In genomic region chr2:63814114-63814513, GRCh38 we compare ENCODE assay signal across 2 cellular contexts.
TF ChIP-seq lines count a peak whose summit lies in the region.

No MANE protein-coding gene starts in this region.

TF ChIP-seq in IMR-90, 13 proteins besides CTCF, POLR2A, EP300 and RAD21:
- TF ChIP-seq RFX5 (IDR thresholded peaks at IDR 0.05; ENCODE audit: low read depth, low read length), result no peak
- TF ChIP-seq BHLHE40 (IDR thresholded peaks at IDR 0.05; ENCODE audit: low read depth, low read length), result no peak
- TF ChIP-seq CHD1 (IDR thresholded peaks at IDR 0.05; ENCODE audit: low read depth, low read length), result no peak
- no peak for TF ChIP-seq MXI1 (IDR thresholded peaks at IDR 0.05; ENCODE audit: borderline replicate concordance, low read depth, low read length)
- TF ChIP-seq FOS (IDR thresholded peaks at IDR 0.05; ENCODE audit: low read depth, low read length), result no peak
- TF ChIP-seq MAZ (IDR thresholded peaks at IDR 0.05; ENCODE audit: borderline replicate concordance, low read depth, low read length), result no peak
- TF ChIP-seq CEBPB (IDR thresholded peaks at IDR 0.05; ENCODE audit: low read depth, low read length), result no peak
- TF ChIP-seq SMC3 (IDR thresholded peaks at IDR 0.05; ENCODE audit: low read depth, low read length), result no peak
- TF ChIP-seq RCOR1 (IDR thresholded peaks at IDR 0.05; ENCODE audit: insufficient replicate concordance, low read length), result no peak
- TF ChIP-seq NFE2L2 (IDR thresholded peaks at IDR 0.05; ENCODE audit: low read depth, low read length), result no peak
- no peak for TF ChIP-seq USF2 (IDR thresholded peaks at IDR 0.05; ENCODE audit: low read depth, low read length)
- no peak for TF ChIP-seq ELK1 (IDR thresholded peaks at IDR 0.05; ENCODE audit: borderline replicate concordance, low read depth, low read length)
- no peak for TF ChIP-seq MAFK (IDR thresholded peaks at IDR 0.05; ENCODE audit: low read depth, low read length)

TF ChIP-seq in endothelial cell of umbilical vein, 7 proteins besides CTCF, POLR2A, EP300 and RAD21:
- TF ChIP-seq FOS (IDR thresholded peaks at IDR 0.05; ENCODE audit: borderline replicate concordance, insufficient read depth, low read length) (peak; percentile 47), MYC (IDR thresholded peaks at IDR 0.05; ENCODE audit: low read depth, low read length) (no peak)
